Comparison of ENCODE assay signal across 17 cellular contexts in the genomic region with DNA sequence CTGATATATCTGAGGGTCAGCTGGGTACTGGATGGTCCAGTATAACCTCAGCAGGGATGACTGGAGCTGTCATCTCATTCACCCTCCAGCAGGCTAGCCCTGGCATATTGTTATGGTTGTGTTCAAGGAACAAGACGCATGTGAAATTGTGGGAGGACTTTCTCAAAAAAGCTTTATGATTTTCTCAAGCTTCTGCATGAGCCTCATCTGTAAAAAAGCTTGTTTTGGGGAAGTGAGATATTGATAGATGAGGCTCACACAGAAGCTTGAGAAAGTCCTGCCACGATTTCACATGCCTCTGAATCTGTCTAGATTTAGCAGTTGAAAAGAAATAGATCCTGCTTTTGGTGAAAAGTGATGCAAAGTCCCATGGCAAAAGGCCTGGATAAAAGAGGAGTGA.
DNase-seq lines count a peak whose midpoint lies in the region; ATAC-seq and TF ChIP-seq lines count a peak whose summit lies in the region.
"Had no signal": no experiment of that assay in that cellular context is flagged by ENCODE, and none has a peak within 500 bp of the region (broad histone marks: within the 10 kb centered on the region; RNA-seq: fewer than 3 reads in every experiment).

No MANE protein-coding gene starts in this region.

- no peak for TF ChIP-seq POLR2A in tibial nerve (IDR thresholded peaks at IDR 0.05)

- H3K4me3 ChIP-seq in GM06990 (replicated peaks; ENCODE audit: low read depth, low read length) (no peak overlapping the region), tibial nerve (no peak overlapping the region)
- H3K4me3 ChIP-seq: stomach had no signal

- DNase-seq in GM06990 (ENCODE audit: extremely low read depth, insufficient read length): peak; percentile 9
- no peak for DNase-seq in tibial nerve (ENCODE audit: low spot score in 2 of 2)
- no peak for DNase-seq in mucosa of gallbladder (ENCODE audit: low spot score)
- DNase-seq in SW 1271 (lab: John Stamatoyannopoulos, UW): no peak
- DNase-seq in NOMO-1 treated with dmso at 0.1 percent for 144 hours (lab: John Stamatoyannopoulos, UW; ENCODE audit: unreplicated experiment): no peak
- DNase-seq: activated CD8-positive, alpha-beta T cell treated with anti-CD3 and anti-CD28 coated beads for 36 hours; aorta; EL; head of caudate nucleus; kidney; NCI-H2107; stomach had no signal

- ATAC-seq in GM19023 (IDR thresholded peaks at IDR 0.05; ENCODE audit: unreplicated experiment): peak; percentile 61
- ATAC-seq in GM21723 (IDR thresholded peaks at IDR 0.05; ENCODE audit: unreplicated experiment): peak; percentile 89
- peak; percentile 73 for ATAC-seq in HG03280 (IDR thresholded peaks at IDR 0.05; ENCODE audit: unreplicated experiment)
- ATAC-seq: activated CD8-positive, alpha-beta T cell treated with anti-CD3 and anti-CD28 coated beads for 36 hours; esophagus mucosa had no signal

- H3K9me3 ChIP-seq in tibial nerve: no peaks in the 10 kb centered on the region
- H3K9me3 ChIP-seq: stomach had no signal

- H3K4me1 ChIP-seq in tibial nerve: no peaks in the 10 kb centered on the region
- H3K4me1 ChIP-seq: stomach had no signal

- WGBS in tibial nerve, 2 donors: 80 to 87% methylated on average over 2 of the region's 2 CpGs

- no peak overlapping the region for H3K27ac ChIP-seq in tibial nerve
- H3K27ac ChIP-seq: 22Rv1, stomach had no signal

- H3K36me3 ChIP-seq in GM06990 (ENCODE audit: control insufficient read depth, insufficient read depth, low read length) (no peaks in the 10 kb centered on the region), tibial nerve (no peaks in the 10 kb centered on the region)
- H3K36me3 ChIP-seq: stomach had no signal

- H3K27me3 ChIP-seq in GM06990 (replicated peaks; ENCODE audit: control insufficient read depth, insufficient read depth, low read length) (no peaks in the 10 kb centered on the region), tibial nerve (no peaks in the 10 kb centered on the region)
- H3K27me3 ChIP-seq: stomach had no signal

- TF ChIP-seq EP300 in tibial nerve (IDR thresholded peaks at IDR 0.05): no peak

- TF ChIP-seq CTCF in GM06990 (IDR thresholded peaks at IDR 0.05; ENCODE audit: insufficient read depth, low read length, poor library complexity, severe bottlenecking) (no peak), tibial nerve (IDR thresholded peaks at IDR 0.05) (no peak)
